Comparison of ENCODE assay signal across 8 cellular contexts in the genomic region with DNA sequence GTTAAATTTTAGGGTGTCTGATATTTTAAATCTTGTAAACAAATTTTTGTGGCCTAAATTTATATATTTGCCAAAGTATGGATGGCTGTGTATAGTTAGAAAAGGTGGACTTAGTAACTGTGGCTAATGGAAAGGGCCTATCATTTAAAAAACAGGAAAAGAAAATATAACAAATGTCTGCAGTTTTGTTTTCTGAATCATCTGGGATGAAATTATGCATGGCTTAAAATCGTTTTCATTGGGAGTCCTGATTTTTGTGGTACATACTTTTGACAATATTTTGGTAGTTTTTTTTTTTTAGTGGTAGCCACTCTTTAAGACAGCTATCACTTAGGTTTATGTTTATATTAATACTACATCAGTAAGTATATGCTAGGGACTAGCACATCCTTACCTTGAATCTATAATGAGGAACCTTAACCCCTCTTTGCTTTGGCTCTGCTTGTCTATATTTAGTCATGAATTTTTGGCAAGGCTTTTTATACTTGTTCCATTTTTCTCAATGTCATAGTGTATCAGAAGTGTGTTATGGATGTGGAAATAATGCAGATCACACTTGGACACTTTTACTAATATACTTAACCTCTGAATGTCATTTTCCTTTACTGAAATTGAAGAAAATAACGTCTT.
DNase-seq lines count a peak whose midpoint lies in the region; ATAC-seq and TF ChIP-seq lines count a peak whose summit lies in the region.

No MANE protein-coding gene starts in this region.

- peak overlapping the region; percentile 65 to 82 (median 77) for H3K4me3 Mint-ChIP-seq in nephron

- H3K27ac ChIP-seq in BLaER1: no peak overlapping the region
- peak overlapping the region; percentile 90 for H3K27ac ChIP-seq in KMS-11
- peak overlapping the region; percentile 39 for H3K27ac ChIP-seq in cingulate gyrus (ENCODE audit: low read depth, low read length)

- H3K27me3 ChIP-seq in BLaER1 (no peaks in the 10 kb centered on the region), KMS-11 (ENCODE audit: insufficient read depth, low read depth) (no peaks in the 10 kb centered on the region)

- no peak for TF ChIP-seq CTCF in KMS-11 (conservative IDR thresholded peaks at IDR 0.05; ENCODE audit: low read depth, low read length)
- TF ChIP-seq CTCF in nephron (IDR thresholded peaks at IDR 0.05; ENCODE audit: unreplicated experiment in 3 of 3): no peak

- no peaks in the 10 kb centered on the region for H3K27me3 Mint-ChIP-seq in nephron (ENCODE audit: low read depth)

- H3K36me3 Mint-ChIP-seq in nephron (ENCODE audit: low read depth): peaks cover 9% of the 10 kb centered on the region

- H3K9ac ChIP-seq in BLaER1 (peak overlapping the region; percentile 55), KMS-11 (peak overlapping the region; percentile 90)

- peak overlapping the region; percentile 91 for H3K4me2 ChIP-seq in BLaER1
- H3K4me2 ChIP-seq in KMS-11: peak overlapping the region; percentile 72

- ATAC-seq in HG02852 (IDR thresholded peaks at IDR 0.05; ENCODE audit: unreplicated experiment) (no peak), HG03139 (IDR thresholded peaks at IDR 0.05; ENCODE audit: unreplicated experiment) (no peak)

- H3K4me1 Mint-ChIP-seq in nephron: peaks cover 59% of the 10 kb centered on the region

- H3K4me1 ChIP-seq in BLaER1: peaks cover 47% of the 10 kb centered on the region
- peaks cover 52% of the 10 kb centered on the region for H3K4me1 ChIP-seq in KMS-11 (ENCODE audit: low read depth, poor library complexity, severe bottlenecking)

- H3K4me3 ChIP-seq in BLaER1: peak overlapping the region; percentile 94
- no peak overlapping the region for H3K4me3 ChIP-seq in KMS-11 (IDR thresholded peaks at IDR 0.05; ENCODE audit: insufficient read depth, low read depth, low read length)

- H2AFZ ChIP-seq in KMS-11 (ENCODE audit: low read depth): no peak overlapping the region

- no peaks in the 10 kb centered on the region for H3K9me3 ChIP-seq in BLaER1

- no peak for DNase-seq in dedifferentiated amniotic fluid mesenchymal stem cell (ENCODE audit: extremely low spot score)
- DNase-seq in activated CD4-positive, alpha-beta T cell treated with anti-CD3 and anti-CD28 coated beads, Interleukin-2, amount 50 U/mL, for 4 hours: no peak

- H3K9me3 Mint-ChIP-seq in nephron: no peaks in the 10 kb centered on the region

- peak overlapping the region in 1 of 3 experiments; percentile 90 for H3K27ac Mint-ChIP-seq in nephron

- peaks cover 82% of the 10 kb centered on the region for H3K79me2 ChIP-seq in KMS-11 (ENCODE audit: insufficient read depth, low read depth)

- H3K36me3 ChIP-seq in BLaER1: peaks cover 14% of the 10 kb centered on the region
- no peaks in the 10 kb centered on the region for H3K36me3 ChIP-seq in KMS-11 (ENCODE audit: insufficient read depth)

- H4K20me1 ChIP-seq in BLaER1 (peaks cover 83% of the 10 kb centered on the region), KMS-11 (ENCODE audit: insufficient read depth) (no peaks in the 10 kb centered on the region)
